In the genomic region with DNA sequence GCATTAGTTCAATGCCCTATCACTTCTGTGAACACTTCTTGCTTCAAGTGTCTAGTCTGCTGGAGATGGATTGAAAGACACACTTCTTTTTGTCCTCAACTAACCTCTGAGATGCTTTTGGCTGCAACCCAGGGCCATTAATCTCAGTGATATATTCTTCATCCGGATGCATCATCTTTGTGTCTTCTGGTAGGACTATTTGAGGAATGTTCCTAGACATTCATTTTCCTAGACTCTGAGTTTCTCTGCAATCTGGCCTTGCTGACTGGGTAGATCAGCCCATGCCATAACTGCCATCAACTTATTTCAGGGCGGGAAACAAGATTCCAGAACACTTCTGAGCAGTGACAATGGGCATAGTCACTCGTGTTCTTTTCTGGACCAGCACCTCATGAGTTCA, we compare ENCODE assay signal across 1 cellular context.
TF ChIP-seq lines count a peak whose summit lies in the region.

No MANE protein-coding gene starts in this region.

TF ChIP-seq in SK-N-SH, 30 proteins besides CTCF, POLR2A, EP300 and RAD21 (continued from another document):
- TF ChIP-seq, protein P1, sequence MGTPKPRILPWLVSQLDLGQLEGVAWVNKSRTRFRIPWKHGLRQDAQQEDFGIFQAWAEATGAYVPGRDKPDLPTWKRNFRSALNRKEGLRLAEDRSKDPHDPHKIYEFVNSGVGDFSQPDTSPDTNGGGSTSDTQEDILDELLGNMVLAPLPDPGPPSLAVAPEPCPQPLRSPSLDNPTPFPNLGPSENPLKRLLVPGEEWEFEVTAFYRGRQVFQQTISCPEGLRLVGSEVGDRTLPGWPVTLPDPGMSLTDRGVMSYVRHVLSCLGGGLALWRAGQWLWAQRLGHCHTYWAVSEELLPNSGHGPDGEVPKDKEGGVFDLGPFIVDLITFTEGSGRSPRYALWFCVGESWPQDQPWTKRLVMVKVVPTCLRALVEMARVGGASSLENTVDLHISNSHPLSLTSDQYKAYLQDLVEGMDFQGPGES (IDR thresholded peaks at IDR 0.05; ENCODE audit: low read depth, low read length): no peak
- TF ChIP-seq RXRA (IDR thresholded peaks at IDR 0.05; ENCODE audit: borderline replicate concordance, low read depth): peak; percentile 70; the same call in 1 of the 2 replicates
- TF ChIP-seq RFX5 (IDR thresholded peaks at IDR 0.05; ENCODE audit: low read length): no peak
- no peak for TF ChIP-seq YY1 (IDR thresholded peaks at IDR 0.05; ENCODE audit: low read depth)
- no peak; the same call in 1 of the 2 replicates for TF ChIP-seq FOSL2 (IDR thresholded peaks at IDR 0.05; ENCODE audit: borderline replicate concordance, low read depth)
- TF ChIP-seq TAF1 (IDR thresholded peaks at IDR 0.05; ENCODE audit: borderline replicate concordance, low read depth, low read length): no peak
- TF ChIP-seq, protein P2, sequence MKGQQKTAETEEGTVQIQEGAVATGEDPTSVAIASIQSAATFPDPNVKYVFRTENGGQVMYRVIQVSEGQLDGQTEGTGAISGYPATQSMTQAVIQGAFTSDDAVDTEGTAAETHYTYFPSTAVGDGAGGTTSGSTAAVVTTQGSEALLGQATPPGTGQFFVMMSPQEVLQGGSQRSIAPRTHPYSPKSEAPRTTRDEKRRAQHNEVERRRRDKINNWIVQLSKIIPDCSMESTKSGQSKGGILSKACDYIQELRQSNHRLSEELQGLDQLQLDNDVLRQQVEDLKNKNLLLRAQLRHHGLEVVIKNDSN (IDR thresholded peaks at IDR 0.05; ENCODE audit: borderline replicate concordance, low read depth): no peak
- TF ChIP-seq NRF1 (IDR thresholded peaks at IDR 0.05; ENCODE audit: low read depth, low read length): no peak
- TF ChIP-seq, protein P3, sequence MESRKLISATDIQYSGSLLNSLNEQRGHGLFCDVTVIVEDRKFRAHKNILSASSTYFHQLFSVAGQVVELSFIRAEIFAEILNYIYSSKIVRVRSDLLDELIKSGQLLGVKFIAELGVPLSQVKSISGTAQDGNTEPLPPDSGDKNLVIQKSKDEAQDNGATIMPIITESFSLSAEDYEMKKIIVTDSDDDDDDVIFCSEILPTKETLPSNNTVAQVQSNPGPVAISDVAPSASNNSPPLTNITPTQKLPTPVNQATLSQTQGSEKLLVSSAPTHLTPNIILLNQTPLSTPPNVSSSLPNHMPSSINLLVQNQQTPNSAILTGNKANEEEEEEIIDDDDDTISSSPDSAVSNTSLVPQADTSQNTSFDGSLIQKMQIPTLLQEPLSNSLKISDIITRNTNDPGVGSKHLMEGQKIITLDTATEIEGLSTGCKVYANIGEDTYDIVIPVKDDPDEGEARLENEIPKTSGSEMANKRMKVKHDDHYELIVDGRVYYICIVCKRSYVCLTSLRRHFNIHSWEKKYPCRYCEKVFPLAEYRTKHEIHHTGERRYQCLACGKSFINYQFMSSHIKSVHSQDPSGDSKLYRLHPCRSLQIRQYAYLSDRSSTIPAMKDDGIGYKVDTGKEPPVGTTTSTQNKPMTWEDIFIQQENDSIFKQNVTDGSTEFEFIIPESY (IDR thresholded peaks at IDR 0.05; ENCODE audit: borderline replicate concordance, low read depth): no peak
- no peak for TF ChIP-seq EZH2phosphoT487 (IDR thresholded peaks at IDR 0.05; ENCODE audit: borderline replicate concordance, low read depth)
- TF ChIP-seq MEF2A (IDR thresholded peaks at IDR 0.05; ENCODE audit: borderline replicate concordance, low read depth): 0 out of 2 replicates have a peak, but pooled peaks have one; percentile 14
- TF ChIP-seq TEAD4 (IDR thresholded peaks at IDR 0.05; ENCODE audit: borderline replicate concordance, insufficient read depth): peak; percentile 28; the same call in 1 of the 2 replicates
- TF ChIP-seq CHD2 (IDR thresholded peaks at IDR 0.05; ENCODE audit: low read length, partially characterized antibody): no peak
- peak; percentile 76; the same call in 1 of the 2 replicates for TF ChIP-seq NFIC (IDR thresholded peaks at IDR 0.05; ENCODE audit: borderline replicate concordance)
- TF ChIP-seq RCOR1 (IDR thresholded peaks at IDR 0.05; ENCODE audit: low read length): no peak
- TF ChIP-seq SMC3 (IDR thresholded peaks at IDR 0.05; ENCODE audit: low read depth, low read length): no peak
- TF ChIP-seq, protein P4, sequence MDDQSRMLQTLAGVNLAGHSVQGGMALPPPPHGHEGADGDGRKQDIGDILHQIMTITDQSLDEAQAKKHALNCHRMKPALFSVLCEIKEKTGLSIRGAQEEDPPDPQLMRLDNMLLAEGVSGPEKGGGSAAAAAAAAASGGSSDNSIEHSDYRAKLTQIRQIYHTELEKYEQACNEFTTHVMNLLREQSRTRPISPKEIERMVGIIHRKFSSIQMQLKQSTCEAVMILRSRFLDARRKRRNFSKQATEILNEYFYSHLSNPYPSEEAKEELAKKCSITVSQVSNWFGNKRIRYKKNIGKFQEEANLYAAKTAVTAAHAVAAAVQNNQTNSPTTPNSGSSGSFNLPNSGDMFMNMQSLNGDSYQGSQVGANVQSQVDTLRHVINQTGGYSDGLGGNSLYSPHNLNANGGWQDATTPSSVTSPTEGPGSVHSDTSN (IDR thresholded peaks at IDR 0.05): peak; percentile 86
- no peak for TF ChIP-seq POLR2AphosphoS5 (IDR thresholded peaks at IDR 0.05; ENCODE audit: low read depth, low read length)
- TF ChIP-seq FOXM1 (IDR thresholded peaks at IDR 0.05; ENCODE audit: low read depth): no peak
- TF ChIP-seq, protein P5, sequence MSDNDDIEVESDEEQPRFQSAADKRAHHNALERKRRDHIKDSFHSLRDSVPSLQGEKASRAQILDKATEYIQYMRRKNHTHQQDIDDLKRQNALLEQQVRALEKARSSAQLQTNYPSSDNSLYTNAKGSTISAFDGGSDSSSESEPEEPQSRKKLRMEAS (IDR thresholded peaks at IDR 0.05; ENCODE audit: low read depth): no peak; the same call in 1 of the 2 replicates
- no peak for TF ChIP-seq MXI1 (IDR thresholded peaks at IDR 0.05; ENCODE audit: low read depth, low read length)
- TF ChIP-seq ELF1 (IDR thresholded peaks at IDR 0.05): no peak
- TF ChIP-seq, protein P6, sequence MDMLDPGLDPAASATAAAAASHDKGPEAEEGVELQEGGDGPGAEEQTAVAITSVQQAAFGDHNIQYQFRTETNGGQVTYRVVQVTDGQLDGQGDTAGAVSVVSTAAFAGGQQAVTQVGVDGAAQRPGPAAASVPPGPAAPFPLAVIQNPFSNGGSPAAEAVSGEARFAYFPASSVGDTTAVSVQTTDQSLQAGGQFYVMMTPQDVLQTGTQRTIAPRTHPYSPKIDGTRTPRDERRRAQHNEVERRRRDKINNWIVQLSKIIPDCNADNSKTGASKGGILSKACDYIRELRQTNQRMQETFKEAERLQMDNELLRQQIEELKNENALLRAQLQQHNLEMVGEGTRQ (IDR thresholded peaks at IDR 0.05; ENCODE audit: borderline replicate concordance, low read depth, low read length): no peak
- TF ChIP-seq GATA2 (CRISPR knock-in tag; IDR thresholded peaks at IDR 0.05): no peak
- peak; percentile 54 for TF ChIP-seq JUND (IDR thresholded peaks at IDR 0.05)
- TF ChIP-seq GABPA (IDR thresholded peaks at IDR 0.05; ENCODE audit: low read depth): no peak
